In genomic region chr17:39676198-39676819, GRCh38 we compare ENCODE assay signal across 8 cellular contexts. TPM values are rescaled to one million over a fixed set of nuclear protein-coding genes. Genes with fewer than 3 reads are reported as not detected.
DNase-seq lines count a peak whose midpoint lies in the region; ATAC-seq lines count a peak whose summit lies in the region.
"Had no signal": no experiment of that assay in that cellular context is flagged by ENCODE, and none has a peak within 500 bp of the region (broad histone marks: within the 10 kb centered on the region; RNA-seq: fewer than 3 reads in every experiment).

No MANE protein-coding gene starts in this region.

- no peaks in the 10 kb centered on the region for H3K36me3 ChIP-seq in aorta (ENCODE audit: control insufficient read depth in 1 of 2, insufficient read depth in 2 of 2, low read length in 1 of 2)

- DNase-seq in NCI-H2029 treated with DMSO at 0.1 percent for 48 hours (lab: John Stamatoyannopoulos, UW) (peak; percentile 64), memory B cell (ENCODE audit: low spot score in 2 of 2) (no peak), aorta (peak; percentile 84 to 90), NOMO-1 (lab: John Stamatoyannopoulos, UW; ENCODE audit: unreplicated experiment in 2 of 2) (no peak)
- peak; percentile 56 for DNase-seq in activated T-helper 2 cell treated with anti-CD3 and anti-CD28 coated beads, Interferon-gamma antibody, Interleukin-2, Interleukin-4, amounts not matched to agents 10 μg/mL and 5 μg/mL and 100 μg/mL, durations not matched to agents 14 hours and 24 hours and 36 hours (ENCODE audit: low spot score)

- intact Hi-C loops in activated T-helper 2 cell treated with anti-CD3 and anti-CD28 coated beads, Interferon-gamma antibody, Interleukin-2, Interleukin-4, amounts not matched to agents 10 μg/mL and 5 μg/mL and 100 μg/mL, durations not matched to agents 14 hours and 24 hours and 36 hours (cut with micrococcal nuclease): no loop called here
- intact Hi-C loops in aorta (cut with DNase I): loop anchor here in 1 of 2 donors (5.0 kb wide), 1 partner anchor 56 kb away; the partner anchor contains the start of gene MIEN1

- H3K27me3 ChIP-seq in aorta (ENCODE audit: control insufficient read depth in 1 of 2, insufficient read depth in 2 of 2, low read length in 1 of 2): no peaks in the 10 kb centered on the region

- H3K4me1 Mint-ChIP-seq in activated T-helper 2 cell treated with anti-CD3 and anti-CD28 coated beads, Interferon-gamma antibody, Interleukin-2, Interleukin-4, amounts not matched to agents 10 μg/mL and 5 μg/mL and 100 μg/mL, durations not matched to agents 14 hours and 24 hours and 36 hours (ENCODE audit: low read depth): peaks cover 47% of the 10 kb centered on the region
- H3K4me1 Mint-ChIP-seq in memory B cell: peaks cover 65% of the 10 kb centered on the region

- H3K4me1 ChIP-seq in aorta (ENCODE audit: control insufficient read depth in 1 of 2, insufficient read depth in 2 of 2, low read length in 2 of 2): peaks cover 0 to 3% of the 10 kb centered on the region in 2 donors

- WGBS in aorta, 2 donors: 17 to 19% methylated on average over 6 to 7 of the region's 7 CpGs

- H3K4me3 ChIP-seq in aorta (ENCODE audit: low read length in 2 of 2): no peak overlapping the region

- H3K27ac ChIP-seq in aorta (ENCODE audit: low read depth in 1 of 2, low read length in 2 of 2): peak overlapping the region in 1 of 2 donors; percentile 77

- no peaks in the 10 kb centered on the region for H3K27me3 Mint-ChIP-seq in activated T-helper 2 cell treated with anti-CD3 and anti-CD28 coated beads, Interferon-gamma antibody, Interleukin-2, Interleukin-4, amounts not matched to agents 10 μg/mL and 5 μg/mL and 100 μg/mL, durations not matched to agents 14 hours and 24 hours and 36 hours (ENCODE audit: low read depth)
- H3K27me3 Mint-ChIP-seq in memory B cell: no peaks in the 10 kb centered on the region

- H3K9me3 Mint-ChIP-seq in activated T-helper 2 cell treated with anti-CD3 and anti-CD28 coated beads, Interferon-gamma antibody, Interleukin-2, Interleukin-4, amounts not matched to agents 10 μg/mL and 5 μg/mL and 100 μg/mL, durations not matched to agents 14 hours and 24 hours and 36 hours: no peaks in the 10 kb centered on the region
- no peaks in the 10 kb centered on the region for H3K9me3 Mint-ChIP-seq in memory B cell

- H3K9me3 ChIP-seq in aorta (ENCODE audit: control insufficient read depth, low read length): no peaks in the 10 kb centered on the region

- ATAC-seq in GM18907 (IDR thresholded peaks at IDR 0.05; ENCODE audit: unreplicated experiment) (peak; percentile 41), memory B cell (ENCODE audit: low read depth) (peak; percentile 69), aorta (ENCODE audit: low FRiP score) (peak; percentile 33), GM18519 (IDR thresholded peaks at IDR 0.05; ENCODE audit: low FRiP score, unreplicated experiment) (no peak)

- H3K36me3 Mint-ChIP-seq in activated T-helper 2 cell treated with anti-CD3 and anti-CD28 coated beads, Interferon-gamma antibody, Interleukin-2, Interleukin-4, amounts not matched to agents 10 μg/mL and 5 μg/mL and 100 μg/mL, durations not matched to agents 14 hours and 24 hours and 36 hours (ENCODE audit: low read depth): peaks cover 20% of the 10 kb centered on the region
- H3K36me3 Mint-ChIP-seq in memory B cell: peaks cover 2% of the 10 kb centered on the region

- no peak overlapping the region for H3K4me3 Mint-ChIP-seq in activated T-helper 2 cell treated with anti-CD3 and anti-CD28 coated beads, Interferon-gamma antibody, Interleukin-2, Interleukin-4, amounts not matched to agents 10 μg/mL and 5 μg/mL and 100 μg/mL, durations not matched to agents 14 hours and 24 hours and 36 hours (ENCODE audit: low read depth)
- H3K4me3 Mint-ChIP-seq in memory B cell: peak overlapping the region; percentile 21

- H3K27ac Mint-ChIP-seq in activated T-helper 2 cell treated with anti-CD3 and anti-CD28 coated beads, Interferon-gamma antibody, Interleukin-2, Interleukin-4, amounts not matched to agents 10 μg/mL and 5 μg/mL and 100 μg/mL, durations not matched to agents 14 hours and 24 hours and 36 hours: peak overlapping the region; percentile 59
- peak overlapping the region; percentile 18 for H3K27ac Mint-ChIP-seq in memory B cell

RNA-seq across cellular contexts. Expression of gene PNMT, which starts 8.1 kb away (rescaled TPM):
- not detected in 2 replicates for total RNA-seq in activated T-helper 2 cell treated with anti-CD3 and anti-CD28 coated beads, Interferon-gamma antibody, Interleukin-2, Interleukin-4, amounts not matched to agents 10 μg/mL and 5 μg/mL and 100 μg/mL, durations not matched to agents 14 hours and 24 hours and 36 hours
- 1 to 10 TPM in 1 of 2 donors, under 1 TPM in 1; 0.75 to 1.5 TPM for total RNA-seq in aorta
- 10 to 100 TPM in 1 of 2 donors, under 1 TPM in 1; 0.75 to 30.2 TPM for polyA plus RNA-seq in aorta
- total RNA-seq: glomerular endothelial cell had no signal

RNA-seq across cellular contexts. Expression of gene TCAP, which starts 11.2 kb away (rescaled TPM):
- total RNA-seq in activated T-helper 2 cell treated with anti-CD3 and anti-CD28 coated beads, Interferon-gamma antibody, Interleukin-2, Interleukin-4, amounts not matched to agents 10 μg/mL and 5 μg/mL and 100 μg/mL, durations not matched to agents 14 hours and 24 hours and 36 hours: 0.76 and 0.87 TPM in 2 replicates
- 1 to 10 TPM; 1.9 to 3.1 TPM for total RNA-seq in aorta
- polyA plus RNA-seq in aorta: 1 to 10 TPM; 4.0 to 9.3 TPM

RNA-seq across cellular contexts. Expression of gene PGAP3, which starts 11.5 kb away (rescaled TPM):
- 12.9 and 14.0 TPM in 2 replicates for total RNA-seq in activated T-helper 2 cell treated with anti-CD3 and anti-CD28 coated beads, Interferon-gamma antibody, Interleukin-2, Interleukin-4, amounts not matched to agents 10 μg/mL and 5 μg/mL and 100 μg/mL, durations not matched to agents 14 hours and 24 hours and 36 hours
- 10 to 100 TPM; 21.9 to 22.0 TPM for total RNA-seq in aorta
- polyA plus RNA-seq in aorta: 10 to 100 TPM; 13.3 to 25.5 TPM

RNA-seq across cellular contexts. Expression of gene ERBB2, which starts 23.6 kb away (rescaled TPM):
- 4.0 and 4.1 TPM in 2 replicates for total RNA-seq in activated T-helper 2 cell treated with anti-CD3 and anti-CD28 coated beads, Interferon-gamma antibody, Interleukin-2, Interleukin-4, amounts not matched to agents 10 μg/mL and 5 μg/mL and 100 μg/mL, durations not matched to agents 14 hours and 24 hours and 36 hours
- total RNA-seq in aorta: 10 to 100 TPM; 73.0 to 74.0 TPM
- 10 to 100 TPM; 22.7 to 45.3 TPM for polyA plus RNA-seq in aorta

RNA-seq across cellular contexts. Expression of gene STARD3, which starts 39.4 kb away (rescaled TPM):
- 51.5 and 54.4 TPM in 2 replicates for total RNA-seq in activated T-helper 2 cell treated with anti-CD3 and anti-CD28 coated beads, Interferon-gamma antibody, Interleukin-2, Interleukin-4, amounts not matched to agents 10 μg/mL and 5 μg/mL and 100 μg/mL, durations not matched to agents 14 hours and 24 hours and 36 hours
- total RNA-seq in aorta: 10 to 100 TPM; 34.7 to 58.1 TPM
- 10 to 100 TPM; 35.7 to 72.4 TPM for polyA plus RNA-seq in aorta

Comparison
In these comparisons a context has a peak if more than half of its experiments do, and no peak if none do; other contexts are left out.
1. DNase-seq: peak in NCI-H2029 treated with DMSO at 0.1 percent for 48 hours (single experiment), activated T-helper 2 cell treated with anti-CD3 and anti-CD28 coated beads, Interferon-gamma antibody, Interleukin-2, Interleukin-4, amounts not matched to agents 10 μg/mL and 5 μg/mL and 100 μg/mL, durations not matched to agents 14 hours and 24 hours and 36 hours (single experiment) and aorta (2 of 2); none in memory B cell (0 of 2) and NOMO-1 (0 of 2).